ENCODE assay signal across 23 cellular contexts in the genomic region with DNA sequence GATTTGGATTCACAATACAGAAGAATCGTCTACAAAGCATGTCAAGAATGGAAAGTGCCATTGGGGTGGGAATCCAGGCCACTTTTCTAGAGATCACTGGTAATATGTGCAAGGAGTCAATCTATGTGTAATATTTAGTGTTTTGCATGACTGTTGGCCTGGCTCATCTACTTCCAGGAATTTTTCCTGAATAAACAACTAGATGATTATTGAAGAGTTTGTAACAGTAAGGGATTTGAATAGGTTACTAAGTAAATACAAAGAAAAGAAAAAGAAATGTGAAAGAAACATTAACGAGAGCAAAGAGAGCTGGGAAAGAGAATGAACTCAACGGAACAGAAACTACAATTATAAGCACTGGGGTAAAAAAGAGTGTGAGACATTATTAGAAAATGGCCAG.
"Had no signal": no experiment of that assay in that cellular context is flagged by ENCODE, and none has a peak within 500 bp of the region (broad histone marks: within the 10 kb centered on the region; RNA-seq: fewer than 3 reads in every experiment).

No MANE protein-coding gene starts in this region.

- H3K9me3 ChIP-seq: gastroesophageal sphincter, lower lobe of right lung, right atrium auricular region, stomach, thyroid gland, vagina had no signal

- H3K27me3 ChIP-seq: gastroesophageal sphincter, heart left ventricle, hepatocyte, right atrium auricular region, stomach, thyroid gland, vagina had no signal

- H2AFZ ChIP-seq: hepatocyte, parathyroid adenoma had no signal

- H3K4me1 ChIP-seq: gastroesophageal sphincter, heart left ventricle, lower lobe of right lung, parathyroid adenoma, right atrium auricular region, stomach, vagina had no signal

- H3K4me2 ChIP-seq: hepatocyte, smooth muscle cell had no signal

- ATAC-seq: esophagus mucosa, gastroesophageal sphincter, heart left ventricle, left ventricle myocardium superior, lower lobe of right lung, natural killer cell, sciatic nerve had no signal

- H3K79me2 ChIP-seq: hepatocyte, parathyroid adenoma had no signal

- H3K4me3 ChIP-seq: gastroesophageal sphincter, heart left ventricle, hepatocyte, lower lobe of right lung, right atrium auricular region, smooth muscle cell, stomach, thyroid gland, vagina had no signal

- DNase-seq: cortex of kidney; foreskin fibroblast; heart left ventricle; left ventricle myocardium superior; lower lobe of right lung; natural killer cell; stimulated activated CD4-positive, alpha-beta T cell treated with anti-CD3 and anti-CD28 coated beads, Interleukin-12 subunit alpha, Interleukin-12 subunit beta, amount 100 ng/mL, for 4 hours; stimulated activated CD4-positive, alpha-beta T cell treated with anti-CD3 and anti-CD28 coated beads, Interleukin-1b, Interleukin-23, amount 100 ng/mL, for 48 hours; stimulated activated CD4-positive, alpha-beta T cell treated with anti-CD3 and anti-CD28 coated beads, Interleukin-4, amount 100 ng/mL, for 1 hour; stimulated activated CD8-positive, alpha-beta memory T cell treated with anti-CD3 and anti-CD28 coated beads, Interleukin-4, amount 100 ng/mL, for 48 hours; stimulated activated naive CD4-positive, alpha-beta T cell treated with Interleukin-2 at 50 U/mL for 16 hours; stomach; thyroid gland; trophoblast cell had no signal

- H3K27ac ChIP-seq: gastroesophageal sphincter, heart left ventricle, hepatocyte, lower lobe of right lung, parathyroid adenoma, right atrium auricular region, stomach, thyroid gland, vagina had no signal

- H3K9ac ChIP-seq: parathyroid adenoma had no signal

- H3K36me3 ChIP-seq: gastroesophageal sphincter, heart left ventricle, lower lobe of right lung, right atrium auricular region, stomach, thyroid gland, vagina had no signal

- FAIRE-seq: islet of Langerhans had no signal
